ENCODE assay signal across 10 cellular contexts in the genomic region with DNA sequence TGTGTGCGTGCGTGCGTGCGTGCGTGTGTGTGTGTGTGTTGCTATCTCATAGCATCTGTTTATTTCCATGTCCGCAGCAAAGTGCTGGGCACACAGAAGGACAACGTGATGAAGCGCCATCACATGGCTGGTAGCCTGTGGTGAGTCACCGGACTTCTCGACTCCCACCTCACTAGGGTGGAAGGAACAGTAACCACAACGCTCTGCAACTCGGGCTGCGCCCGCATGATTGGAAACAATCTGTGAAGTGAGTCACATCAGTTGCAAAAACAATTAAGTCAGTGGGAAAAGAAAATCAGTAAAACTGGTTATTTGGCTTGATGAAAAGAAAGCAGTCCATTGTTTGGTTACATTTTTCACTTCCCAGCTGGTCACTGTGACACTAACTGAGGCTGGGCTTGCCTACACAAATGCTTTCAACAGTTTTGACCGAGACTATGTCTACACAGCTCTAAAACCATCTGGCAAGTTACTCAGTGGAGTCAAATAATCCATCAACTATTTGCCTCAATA.
A peak's percentile ranks its signal among the peaks of the same experiment; 100 is the strongest.
DNase-seq lines count a peak whose midpoint lies in the region; ATAC-seq, FAIRE-seq and TF ChIP-seq lines count a peak whose summit lies in the region.
"Had no signal": no experiment of that assay in that cellular context is flagged by ENCODE, and none has a peak within 500 bp of the region (broad histone marks: within the 10 kb centered on the region; RNA-seq: fewer than 3 reads in every experiment).

No MANE protein-coding gene starts in this region.

- no peak overlapping the region for H3K27ac Mint-ChIP-seq in effector memory CD8-positive, alpha-beta T cell
- H3K27ac Mint-ChIP-seq: activated naive CD4-positive, alpha-beta T cell treated with anti-CD3 and anti-CD28 coated beads, Interleukin-2, amount 50 U/mL, for 24 hours had no signal

- ATAC-seq in GM19395 (IDR thresholded peaks at IDR 0.05; ENCODE audit: unreplicated experiment), result no peak
- ATAC-seq in effector memory CD8-positive, alpha-beta T cell (replicated peaks), result no peak
- no peak for ATAC-seq in activated CD4-positive, CD25-positive, alpha-beta regulatory T cell treated with anti-CD3 and anti-CD28 coated beads, Interleukin-2, amount 50 U/mL, for 24 hours

- no peak for FAIRE-seq in bronchial epithelial cell (lab: Jason Lieb, UNC)

- peaks cover 3 to 12% of the 10 kb centered on the region in 2 donors for H3K9me3 Mint-ChIP-seq in effector memory CD8-positive, alpha-beta T cell

- H3K27me3 Mint-ChIP-seq in effector memory CD8-positive, alpha-beta T cell, result peaks cover 0 to 10% of the 10 kb centered on the region in 2 donors
- H3K27me3 Mint-ChIP-seq: activated naive CD4-positive, alpha-beta T cell treated with anti-CD3 and anti-CD28 coated beads, Interleukin-2, amount 50 U/mL, for 24 hours had no signal

- H3K4me3 ChIP-seq in bronchial epithelial cell (ENCODE audit: low read depth, low read length), result no peak overlapping the region
- H3K4me3 ChIP-seq: SK-N-MC had no signal

- H3K4me1 Mint-ChIP-seq in effector memory CD8-positive, alpha-beta T cell (ENCODE audit: low read depth in 2 of 2), result no peaks in the 10 kb centered on the region
- H3K4me1 Mint-ChIP-seq: activated naive CD4-positive, alpha-beta T cell treated with anti-CD3 and anti-CD28 coated beads, Interleukin-2, amount 50 U/mL, for 24 hours had no signal

- no peaks in the 10 kb centered on the region for H3K36me3 Mint-ChIP-seq in effector memory CD8-positive, alpha-beta T cell (ENCODE audit: insufficient read depth)
- H3K36me3 Mint-ChIP-seq: activated naive CD4-positive, alpha-beta T cell treated with anti-CD3 and anti-CD28 coated beads, Interleukin-2, amount 50 U/mL, for 24 hours had no signal

- no peak overlapping the region for H3K4me3 Mint-ChIP-seq in effector memory CD8-positive, alpha-beta T cell
- H3K4me3 Mint-ChIP-seq: activated naive CD4-positive, alpha-beta T cell treated with anti-CD3 and anti-CD28 coated beads, Interleukin-2, amount 50 U/mL, for 24 hours had no signal

- TF ChIP-seq CTCF in bronchial epithelial cell (IDR thresholded peaks at IDR 0.05; ENCODE audit: insufficient read depth, low read length, severe bottlenecking), result no peak

- DNase-seq in AG08396 (ENCODE audit: low spot score) (peak; percentile 69), M059J (ENCODE audit: low read depth) (peak; percentile 98), bronchial epithelial cell (ENCODE audit: low read depth) (peak; percentile 42), medulla oblongata (ENCODE audit: extremely low spot score) (peak; percentile 77), SK-N-DZ (ENCODE audit: low spot score) (no peak)
- no peak for DNase-seq in effector memory CD8-positive, alpha-beta T cell

- H3K36me3 ChIP-seq in bronchial epithelial cell (ENCODE audit: control insufficient read depth, insufficient read depth, low read length), result no peaks in the 10 kb centered on the region

- H3K27me3 ChIP-seq in bronchial epithelial cell (ENCODE audit: control insufficient read depth, insufficient read depth, low read length), result no peaks in the 10 kb centered on the region

Comparison
In these comparisons a context has a peak if more than half of its experiments do, and no peak if none do; other contexts are left out.
1. DNase-seq: peak in AG08396 (single experiment), M059J (single experiment), bronchial epithelial cell (single experiment) and medulla oblongata (single experiment); none in SK-N-DZ (single experiment) and effector memory CD8-positive, alpha-beta T cell (0 of 3).